Comparison of ENCODE assay signal across 18 cellular contexts in genomic region chr13:40480915-40481525, GRCh38.
DNase-seq lines count a peak whose midpoint lies in the region; ATAC-seq and TF ChIP-seq lines count a peak whose summit lies in the region.
"Had no signal": no experiment of that assay in that cellular context is flagged by ENCODE, and none has a peak within 500 bp of the region (broad histone marks: within the 10 kb centered on the region; RNA-seq: fewer than 3 reads in every experiment).

No MANE protein-coding gene starts in this region.

- H3K4me2 ChIP-seq in SU-DHL-6 (ENCODE audit: low read depth, low read length, poor library complexity, severe bottlenecking) = peak overlapping the region; percentile 92
- H3K4me2 ChIP-seq in GM23338 = no peak overlapping the region

- H3K27me3 ChIP-seq in SU-DHL-6 (ENCODE audit: low read length) = no peaks in the 10 kb centered on the region
- no peaks in the 10 kb centered on the region for H3K27me3 ChIP-seq in sigmoid colon
- H3K27me3 ChIP-seq in GM23338 (ENCODE audit: insufficient read depth) = no peaks in the 10 kb centered on the region
- H3K27me3 ChIP-seq: Peyer's patch, upper lobe of left lung had no signal

- no peaks in the 10 kb centered on the region for H3K36me3 Mint-ChIP-seq in activated naive CD4-positive, alpha-beta T cell treated with anti-CD3 and anti-CD28 coated beads, Interleukin-2, amount 50 U/mL, for 24 hours
- peaks cover 4% of the 10 kb centered on the region for H3K36me3 Mint-ChIP-seq in effector memory CD8-positive, alpha-beta T cell (ENCODE audit: insufficient read depth)
- peaks cover 0 to 5% of the 10 kb centered on the region in 2 donors for H3K36me3 Mint-ChIP-seq in stimulated activated naive B cell treated with anti-CD40 and anti-IgM and Interleukin-4, amounts not matched to agents 10 μg/mL and 1 μg/mL and 100 μg/mL, for 72 hours
- no peaks in the 10 kb centered on the region; the same call in 2 of the 3 replicates for H3K36me3 Mint-ChIP-seq in GM23338 (ENCODE audit: low read depth)

- no peaks in the 10 kb centered on the region for H3K36me3 ChIP-seq in SU-DHL-6 (ENCODE audit: low read length)
- H3K36me3 ChIP-seq in sigmoid colon = no peaks in the 10 kb centered on the region
- no peaks in the 10 kb centered on the region for H3K36me3 ChIP-seq in GM23338 (ENCODE audit: insufficient read depth)
- H3K36me3 ChIP-seq: Peyer's patch, upper lobe of left lung had no signal

- H3K27ac Mint-ChIP-seq in activated naive CD4-positive, alpha-beta T cell treated with anti-CD3 and anti-CD28 coated beads, Interleukin-2, amount 50 U/mL, for 24 hours = peak overlapping the region; percentile 43
- H3K27ac Mint-ChIP-seq in effector memory CD8-positive, alpha-beta T cell = peak overlapping the region; percentile 88 to 89
- H3K27ac Mint-ChIP-seq in stimulated activated naive B cell treated with anti-CD40 and anti-IgM and Interleukin-4, amounts not matched to agents 10 μg/mL and 1 μg/mL and 100 μg/mL, for 72 hours = peak overlapping the region; percentile 92
- H3K27ac Mint-ChIP-seq in GM23338 = no peak overlapping the region

- H4K20me1 ChIP-seq in SU-DHL-6 (ENCODE audit: low read depth, low read length) = no peaks in the 10 kb centered on the region
- no peaks in the 10 kb centered on the region for H4K20me1 ChIP-seq in GM23338 (replicated peaks; ENCODE audit: insufficient read depth)

- intact Hi-C loops in sigmoid colon (cut with DNase I) = no loop called here

- H3K9me3 ChIP-seq in SU-DHL-6 (ENCODE audit: insufficient read depth, low read length) (no peaks in the 10 kb centered on the region), sigmoid colon (no peaks in the 10 kb centered on the region)
- H3K9me3 ChIP-seq: Peyer's patch, psoas muscle, upper lobe of left lung had no signal

- peak overlapping the region; percentile 57 for H3K4me3 Mint-ChIP-seq in activated naive CD4-positive, alpha-beta T cell treated with anti-CD3 and anti-CD28 coated beads, Interleukin-2, amount 50 U/mL, for 24 hours
- no peak overlapping the region for H3K4me3 Mint-ChIP-seq in effector memory CD8-positive, alpha-beta T cell
- H3K4me3 Mint-ChIP-seq in stimulated activated naive B cell treated with anti-CD40 and anti-IgM and Interleukin-4, amounts not matched to agents 10 μg/mL and 1 μg/mL and 100 μg/mL, for 72 hours = peak overlapping the region; percentile 63 to 74
- no peak overlapping the region for H3K4me3 Mint-ChIP-seq in GM23338

- peaks cover 0 to 20% (median 13%) of the 10 kb centered on the region in 4 donors for H3K4me1 ChIP-seq in sigmoid colon
- peaks cover 21% of the 10 kb centered on the region for H3K4me1 ChIP-seq in GM23338 (ENCODE audit: insufficient read depth)

- H3K9me2 ChIP-seq in SU-DHL-6 (replicated peaks; ENCODE audit: insufficient read depth, low read length) (no peaks in the 10 kb centered on the region), GM23338 (ENCODE audit: insufficient read depth) (no peaks in the 10 kb centered on the region)

- no peaks in the 10 kb centered on the region for H3K27me3 Mint-ChIP-seq in activated naive CD4-positive, alpha-beta T cell treated with anti-CD3 and anti-CD28 coated beads, Interleukin-2, amount 50 U/mL, for 24 hours
- H3K27me3 Mint-ChIP-seq in effector memory CD8-positive, alpha-beta T cell = peaks cover 0 to under 1% of the 10 kb centered on the region in 2 donors
- no peaks in the 10 kb centered on the region for H3K27me3 Mint-ChIP-seq in stimulated activated naive B cell treated with anti-CD40 and anti-IgM and Interleukin-4, amounts not matched to agents 10 μg/mL and 1 μg/mL and 100 μg/mL, for 72 hours
- peaks cover 12% of the 10 kb centered on the region for H3K27me3 Mint-ChIP-seq in GM23338 (ENCODE audit: insufficient read depth, low read depth, poor library complexity)

- WGBS in sigmoid colon, 2 donors = 66 to 90% methylated on average over 12 of the region's 12 CpGs

- no peak for TF ChIP-seq EP300 in sigmoid colon (IDR thresholded peaks at IDR 0.05)

- peak overlapping the region; percentile 74 for H3K9ac ChIP-seq in SU-DHL-6 (ENCODE audit: low read length)

- H2AFZ ChIP-seq in SU-DHL-6 (ENCODE audit: low read depth, low read length, severe bottlenecking) = no peak overlapping the region
- H2AFZ ChIP-seq in GM23338 = no peak overlapping the region

- peak overlapping the region; percentile 54 for H3K4me3 ChIP-seq in SU-DHL-6 (ENCODE audit: insufficient read depth, low read length, poor library complexity, severe bottlenecking)
- no peak overlapping the region for H3K4me3 ChIP-seq in sigmoid colon
- no peak overlapping the region for H3K4me3 ChIP-seq in GM23338
- H3K4me3 ChIP-seq: Peyer's patch, psoas muscle, SK-N-MC, upper lobe of left lung had no signal

- H3K9me3 Mint-ChIP-seq in activated naive CD4-positive, alpha-beta T cell treated with anti-CD3 and anti-CD28 coated beads, Interleukin-2, amount 50 U/mL, for 24 hours = no peaks in the 10 kb centered on the region
- H3K9me3 Mint-ChIP-seq in effector memory CD8-positive, alpha-beta T cell = no peaks in the 10 kb centered on the region
- peaks cover 0 to 4% of the 10 kb centered on the region in 2 donors for H3K9me3 Mint-ChIP-seq in stimulated activated naive B cell treated with anti-CD40 and anti-IgM and Interleukin-4, amounts not matched to agents 10 μg/mL and 1 μg/mL and 100 μg/mL, for 72 hours
- no peaks in the 10 kb centered on the region; the same call in 2 of the 3 replicates for H3K9me3 Mint-ChIP-seq in GM23338

- no peak for DNase-seq in activated naive CD4-positive, alpha-beta T cell (lab: John Stamatoyannopoulos, UW)
- DNase-seq in effector memory CD8-positive, alpha-beta T cell = no peak
- DNase-seq in stimulated activated naive B cell treated with anti-CD40 and anti-IgM and Interleukin-4, amounts not matched to agents 10 μg/mL and 1 μg/mL and 100 μg/mL, for 72 hours = peak; percentile 51
- no peak for DNase-seq in sigmoid colon
- DNase-seq in GM23338 (ENCODE audit: low spot score) = no peak
- no peak for DNase-seq in NCI-H187 treated with DMSO at 0.1 percent for 48 hours (lab: John Stamatoyannopoulos, UW)
- DNase-seq: activated CD4-positive, alpha-beta T cell treated with anti-CD3 and anti-CD28 coated beads for 48 hours; activated T-cell treated with anti-CD3 and anti-CD28 coated beads, Interleukin-2, amount 50 U/mL, for 1 hour; amniotic stem cell; DMS79; mesendoderm; NCI-H146; Peyer's patch; psoas muscle; upper lobe of left lung had no signal

- peak overlapping the region; percentile 97 for H3K27ac ChIP-seq in SU-DHL-6 (ENCODE audit: low read depth, low read length)
- H3K27ac ChIP-seq in sigmoid colon = no peak overlapping the region
- H3K27ac ChIP-seq in GM23338 (ENCODE audit: low read depth) = no peak overlapping the region
- H3K27ac ChIP-seq: Peyer's patch, psoas muscle, SK-N-MC, upper lobe of left lung had no signal

- ATAC-seq in effector memory CD8-positive, alpha-beta T cell (replicated peaks) = no peak
- peak; percentile 58 to 70 for ATAC-seq in stimulated activated naive B cell treated with anti-CD40 and anti-IgM and Interleukin-4, amounts not matched to agents 10 μg/mL and 1 μg/mL and 100 μg/mL, for 72 hours (replicated peaks)
- ATAC-seq in GM23338 = no peak
- ATAC-seq: psoas muscle had no signal

- H3F3A ChIP-seq in SU-DHL-6 (ENCODE audit: insufficient read depth) (peaks cover 52% of the 10 kb centered on the region), GM23338 (replicated peaks; ENCODE audit: low read depth) (no peaks in the 10 kb centered on the region)

- TF ChIP-seq CTCF in SU-DHL-6 (IDR thresholded peaks at IDR 0.05; ENCODE audit: insufficient read depth, low read length, poor library complexity, severe bottlenecking) (no peak), sigmoid colon (IDR thresholded peaks at IDR 0.05) (no peak), GM23338 (conservative IDR thresholded peaks at IDR 0.05; ENCODE audit: low read depth in 2 of 2) (no peak)

- no peak for TF ChIP-seq POLR2A in sigmoid colon (IDR thresholded peaks at IDR 0.05)

- peaks cover 80% of the 10 kb centered on the region for H3K4me1 Mint-ChIP-seq in activated naive CD4-positive, alpha-beta T cell treated with anti-CD3 and anti-CD28 coated beads, Interleukin-2, amount 50 U/mL, for 24 hours
- H3K4me1 Mint-ChIP-seq in effector memory CD8-positive, alpha-beta T cell (ENCODE audit: low read depth in 2 of 2) = peaks cover 25 to 33% of the 10 kb centered on the region in 2 donors
- peaks cover 39 to 54% of the 10 kb centered on the region in 2 donors for H3K4me1 Mint-ChIP-seq in stimulated activated naive B cell treated with anti-CD40 and anti-IgM and Interleukin-4, amounts not matched to agents 10 μg/mL and 1 μg/mL and 100 μg/mL, for 72 hours
- H3K4me1 Mint-ChIP-seq in GM23338 = peaks cover 55% of the 10 kb centered on the region

- peaks cover 21% of the 10 kb centered on the region; the same call in 1 of the 2 replicates for H3K79me2 ChIP-seq in SU-DHL-6 (ENCODE audit: insufficient read depth, low read length)
- H3K79me2 ChIP-seq in GM23338 (replicated peaks; ENCODE audit: insufficient read depth) = no peaks in the 10 kb centered on the region

TF ChIP-seq in GM23338, 12 proteins besides CTCF, POLR2A, EP300 and RAD21:
- TF ChIP-seq EZH2phosphoT487 (IDR thresholded peaks at IDR 0.05; ENCODE audit: unreplicated experiment) = no peak
- no peak for TF ChIP-seq POLR2AphosphoS5 (IDR thresholded peaks at IDR 0.05; ENCODE audit: low read depth)

Comparison
In these comparisons a context has a peak if more than half of its experiments do, and no peak if none do; other contexts are left out.
1. H3K4me3 Mint-ChIP-seq: peak in activated naive CD4-positive, alpha-beta T cell treated with anti-CD3 and anti-CD28 coated beads, Interleukin-2, amount 50 U/mL, for 24 hours (single experiment) and stimulated activated naive B cell treated with anti-CD40 and anti-IgM and Interleukin-4, amounts not matched to agents 10 μg/mL and 1 μg/mL and 100 μg/mL, for 72 hours (2 of 2); none in effector memory CD8-positive, alpha-beta T cell (0 of 2) and GM23338 (single experiment).
2. ATAC-seq: peak in stimulated activated naive B cell treated with anti-CD40 and anti-IgM and Interleukin-4, amounts not matched to agents 10 μg/mL and 1 μg/mL and 100 μg/mL, for 72 hours (2 of 2); none in effector memory CD8-positive, alpha-beta T cell (single experiment) and GM23338 (single experiment).